In genomic region chr7:50842061-50842460, GRCh38 we compare ENCODE assay signal across 18 cellular contexts. TPM values are rescaled to one million over a fixed set of nuclear protein-coding genes. Genes with fewer than 3 reads are reported as not detected.
DNase-seq lines count a peak whose midpoint lies in the region; ATAC-seq and TF ChIP-seq lines count a peak whose summit lies in the region.
"Had no signal": no experiment of that assay in that cellular context is flagged by ENCODE, and none has a peak within 500 bp of the region (broad histone marks: within the 10 kb centered on the region; RNA-seq: fewer than 3 reads in every experiment).

No MANE protein-coding gene starts in this region.

- no peak overlapping the region for H3K4me3 ChIP-seq in SK-N-SH (ENCODE audit: low read depth in 2 of 2, low read length in 1 of 2)
- H3K4me3 ChIP-seq in right atrium auricular region, result no peak overlapping the region
- H3K4me3 ChIP-seq: BLaER1 had no signal

- TF ChIP-seq EP300 in SK-N-SH (IDR thresholded peaks at IDR 0.05; ENCODE audit: borderline replicate concordance in 1 of 2, low read depth in 1 of 2, low read length in 1 of 2), result no peak

- peak overlapping the region; percentile 29; the same call in 1 of the 2 replicates for H2AFZ ChIP-seq in SK-N-SH (ENCODE audit: low read depth)

- H4K20me1 ChIP-seq in SK-N-SH (ENCODE audit: insufficient read depth), result no peaks in the 10 kb centered on the region
- H4K20me1 ChIP-seq: BLaER1 had no signal

- no peaks in the 10 kb centered on the region for H3K36me3 Mint-ChIP-seq in activated T-helper 1 cell treated with anti-CD3 and anti-CD28 coated beads, Interleukin-12 subunit alpha, Interleukin-12 subunit beta, Interleukin-2, Interleukin-4 antibody, amounts not matched to agents 30 ng/mL and 10 ng/mL and 1 ng/mL, durations not matched to agents 14 hours and 24 hours and 36 hours (ENCODE audit: low read depth)
- H3K36me3 Mint-ChIP-seq in neural crest cell (ENCODE audit: low read depth), result no peaks in the 10 kb centered on the region
- no peaks in the 10 kb centered on the region for H3K36me3 Mint-ChIP-seq in T-helper 2 cell treated with Interferon-gamma antibody and Interleukin-4, amounts not matched to agents 5 μg/mL and 100 μg/mL, for 36 hours (ENCODE audit: low read depth)
- H3K36me3 Mint-ChIP-seq: CD4-positive, CD25-positive, alpha-beta regulatory T cell; CD8-positive, alpha-beta T cell had no signal

- CTCF ChIA-PET in SK-N-SH (lab: Yijun Ruan, JAX), result no interaction called here

- H3K9me3 Mint-ChIP-seq in activated T-helper 1 cell treated with anti-CD3 and anti-CD28 coated beads, Interleukin-12 subunit alpha, Interleukin-12 subunit beta, Interleukin-2, Interleukin-4 antibody, amounts not matched to agents 30 ng/mL and 10 ng/mL and 1 ng/mL, durations not matched to agents 14 hours and 24 hours and 36 hours, result no peaks in the 10 kb centered on the region
- peaks cover 8% of the 10 kb centered on the region for H3K9me3 Mint-ChIP-seq in neural crest cell
- H3K9me3 Mint-ChIP-seq in T-helper 2 cell treated with Interferon-gamma antibody and Interleukin-4, amounts not matched to agents 5 μg/mL and 100 μg/mL, for 36 hours, result peaks cover 7% of the 10 kb centered on the region

- peaks cover 17% of the 10 kb centered on the region for H3F3A ChIP-seq in SK-N-SH (replicated peaks; ENCODE audit: insufficient read depth)

- no peak overlapping the region for H3K9ac ChIP-seq in SK-N-SH
- H3K9ac ChIP-seq: BLaER1 had no signal

- WGBS in SK-N-SH (ENCODE audit: low lambda C conversion rate), result 22% methylated on average over 6 of the region's 6 CpGs

- intact Hi-C loops in activated T-helper 1 cell treated with anti-CD3 and anti-CD28 coated beads, Interleukin-12 subunit alpha, Interleukin-12 subunit beta, Interleukin-2, Interleukin-4 antibody, amounts not matched to agents 30 ng/mL and 10 ng/mL and 1 ng/mL, durations not matched to agents 14 hours and 24 hours and 36 hours (cut with micrococcal nuclease), result no loop called here

- H3K4me2 ChIP-seq in SK-N-SH, result no peak overlapping the region
- H3K4me2 ChIP-seq: BLaER1 had no signal

- H3K27me3 ChIP-seq in SK-N-SH (ENCODE audit: insufficient read depth) (no peaks in the 10 kb centered on the region), right atrium auricular region (no peaks in the 10 kb centered on the region)
- H3K27me3 ChIP-seq: BLaER1 had no signal

- no peak overlapping the region for H3K4me3 Mint-ChIP-seq in activated T-helper 1 cell treated with anti-CD3 and anti-CD28 coated beads, Interleukin-12 subunit alpha, Interleukin-12 subunit beta, Interleukin-2, Interleukin-4 antibody, amounts not matched to agents 30 ng/mL and 10 ng/mL and 1 ng/mL, durations not matched to agents 14 hours and 24 hours and 36 hours
- no peak overlapping the region for H3K4me3 Mint-ChIP-seq in neural crest cell
- no peak overlapping the region for H3K4me3 Mint-ChIP-seq in T-helper 2 cell treated with Interferon-gamma antibody and Interleukin-4, amounts not matched to agents 5 μg/mL and 100 μg/mL, for 36 hours
- H3K4me3 Mint-ChIP-seq: B cell; CD4-positive, CD25-positive, alpha-beta regulatory T cell; CD8-positive, alpha-beta T cell; H9 had no signal

- TF ChIP-seq CTCF in SK-N-SH (IDR thresholded peaks at IDR 0.05) (no peak), neural crest cell (conservative IDR thresholded peaks at IDR 0.05) (no peak), right atrium auricular region (IDR thresholded peaks at IDR 0.05) (no peak)

- no peak for DNase-seq in SK-N-SH
- DNase-seq in activated T-helper 1 cell treated with anti-CD3 and anti-CD28 coated beads, Interleukin-12 subunit alpha, Interleukin-12 subunit beta, Interleukin-2, Interleukin-4 antibody, amounts not matched to agents 30 ng/mL and 10 ng/mL and 1 ng/mL, durations not matched to agents 14 hours and 24 hours and 36 hours (ENCODE audit: low spot score), result no peak
- no peak for DNase-seq in neural crest cell (ENCODE audit: low read depth, low spot score)
- no peak for DNase-seq in right atrium auricular region (ENCODE audit: low spot score)
- no peak for DNase-seq in T-helper 2 cell treated with Interferon-gamma antibody and Interleukin-4, amounts not matched to agents 5 μg/mL and 100 μg/mL, for 36 hours (ENCODE audit: low spot score)
- DNase-seq: Caco-2; CD4-positive, CD25-positive, alpha-beta regulatory T cell; CD8-positive, alpha-beta T cell; DMS153; DND-41; H9 had no signal

- peaks cover 36% of the 10 kb centered on the region for H3K27me3 Mint-ChIP-seq in activated T-helper 1 cell treated with anti-CD3 and anti-CD28 coated beads, Interleukin-12 subunit alpha, Interleukin-12 subunit beta, Interleukin-2, Interleukin-4 antibody, amounts not matched to agents 30 ng/mL and 10 ng/mL and 1 ng/mL, durations not matched to agents 14 hours and 24 hours and 36 hours (ENCODE audit: insufficient read depth)
- H3K27me3 Mint-ChIP-seq in neural crest cell (ENCODE audit: low read depth), result no peaks in the 10 kb centered on the region
- H3K27me3 Mint-ChIP-seq in T-helper 2 cell treated with Interferon-gamma antibody and Interleukin-4, amounts not matched to agents 5 μg/mL and 100 μg/mL, for 36 hours (ENCODE audit: low read depth), result peaks cover 44% of the 10 kb centered on the region

- H3K27ac Mint-ChIP-seq in activated T-helper 1 cell treated with anti-CD3 and anti-CD28 coated beads, Interleukin-12 subunit alpha, Interleukin-12 subunit beta, Interleukin-2, Interleukin-4 antibody, amounts not matched to agents 30 ng/mL and 10 ng/mL and 1 ng/mL, durations not matched to agents 14 hours and 24 hours and 36 hours, result peak overlapping the region; percentile 11
- H3K27ac Mint-ChIP-seq in neural crest cell (ENCODE audit: unreplicated experiment), result peak overlapping the region; percentile 7
- H3K27ac Mint-ChIP-seq in T-helper 2 cell treated with Interferon-gamma antibody and Interleukin-4, amounts not matched to agents 5 μg/mL and 100 μg/mL, for 36 hours, result no peak overlapping the region
- H3K27ac Mint-ChIP-seq: B cell; CD4-positive, CD25-positive, alpha-beta regulatory T cell; CD8-positive, alpha-beta T cell had no signal

- H3K4me1 Mint-ChIP-seq in activated T-helper 1 cell treated with anti-CD3 and anti-CD28 coated beads, Interleukin-12 subunit alpha, Interleukin-12 subunit beta, Interleukin-2, Interleukin-4 antibody, amounts not matched to agents 30 ng/mL and 10 ng/mL and 1 ng/mL, durations not matched to agents 14 hours and 24 hours and 36 hours (ENCODE audit: low read depth), result no peaks in the 10 kb centered on the region
- peaks cover 9% of the 10 kb centered on the region for H3K4me1 Mint-ChIP-seq in neural crest cell
- H3K4me1 Mint-ChIP-seq in T-helper 2 cell treated with Interferon-gamma antibody and Interleukin-4, amounts not matched to agents 5 μg/mL and 100 μg/mL, for 36 hours (ENCODE audit: low read depth), result no peaks in the 10 kb centered on the region
- H3K4me1 Mint-ChIP-seq: B cell; CD4-positive, CD25-positive, alpha-beta regulatory T cell had no signal

- TF ChIP-seq RAD21 in SK-N-SH (IDR thresholded peaks at IDR 0.05; ENCODE audit: low read length), result no peak

- H3K9me2 ChIP-seq in SK-N-SH, result no peaks in the 10 kb centered on the region

- H3K9me3 ChIP-seq in SK-N-SH, result no peaks in the 10 kb centered on the region; the same call in 1 of the 2 replicates
- H3K9me3 ChIP-seq in right atrium auricular region, result no peaks in the 10 kb centered on the region

- no peaks in the 10 kb centered on the region for H3K79me2 ChIP-seq in SK-N-SH (ENCODE audit: insufficient read depth)

- peaks cover 0 to 18% of the 10 kb centered on the region in 2 experiments; a peak in 2 of 4 replicates for H3K4me1 ChIP-seq in SK-N-SH (ENCODE audit: control insufficient read depth in 1 of 2, insufficient read depth in 2 of 2, low read depth in 1 of 2, low read length in 1 of 2)
- H3K4me1 ChIP-seq in right atrium auricular region, result no peaks in the 10 kb centered on the region
- H3K4me1 ChIP-seq: Caco-2 had no signal

- no peak for ATAC-seq in SK-N-SH treated with all-trans-retinoic acid at 6 μM for 48 hours
- no peak for ATAC-seq in HG02798 (IDR thresholded peaks at IDR 0.05; ENCODE audit: poor library complexity, unreplicated experiment)
- ATAC-seq: CD8-positive, alpha-beta T cell; HCT116 had no signal

- POLR2A ChIA-PET in SK-N-SH (lab: Yijun Ruan, JAX), result interaction anchor here (0.6 kb wide), 1 partner anchor 83 kb away, joined by 4 read pairs; no protein-coding TSS in a partner anchor

- no peaks in the 10 kb centered on the region for H3K36me3 ChIP-seq in SK-N-SH (replicated peaks in 1 of 2; ENCODE audit: control insufficient read depth in 1 of 2, insufficient read depth in 2 of 2, low read length in 1 of 2)
- no peaks in the 10 kb centered on the region for H3K36me3 ChIP-seq in right atrium auricular region
- H3K36me3 ChIP-seq: BLaER1 had no signal

- H3K27ac ChIP-seq in SK-N-SH (ENCODE audit: low read depth in 2 of 2, low read length in 1 of 2) (no peak overlapping the region), right atrium auricular region (no peak overlapping the region)
- H3K27ac ChIP-seq: 22Rv1, BLaER1, C4-2B had no signal

TF ChIP-seq in SK-N-SH, 30 proteins besides CTCF, POLR2A, EP300 and RAD21 (continues in another document):
- no peak for TF ChIP-seq RFX5 (IDR thresholded peaks at IDR 0.05; ENCODE audit: low read length)
- TF ChIP-seq EZH2phosphoT487 (IDR thresholded peaks at IDR 0.05; ENCODE audit: borderline replicate concordance, low read depth), result no peak
- TF ChIP-seq POLR2AphosphoS5 (IDR thresholded peaks at IDR 0.05; ENCODE audit: low read depth, low read length), result no peak

TF ChIP-seq in SK-N-SH treated with all-trans-retinoic acid at 6 μM for 48 hours, 23 proteins besides CTCF, POLR2A, EP300 and RAD21 (continues in another document):
- TF ChIP-seq TOX (CRISPR knock-in tag; IDR thresholded peaks at IDR 0.05; ENCODE audit: borderline replicate concordance) (no peak), SNAI2 (CRISPR knock-in tag; IDR thresholded peaks at IDR 0.05) (no peak), OSR1 (CRISPR knock-in tag; IDR thresholded peaks at IDR 0.05) (no peak)

RNA-seq across cellular contexts. Expression of gene GRB10, which starts 59.4 kb away (rescaled TPM):
- 4.4 and 5.1 TPM in 2 replicates for polyA plus RNA-seq in SK-N-SH (2012; rRNA removed)
- 3.8 and 3.9 TPM in 2 replicates for polyA plus RNA-seq in SK-N-SH (2012; cell fraction: cytosol; rRNA removed)
- polyA plus RNA-seq in SK-N-SH (2012; cell fraction: nucleus; rRNA removed), result 15.3 and 16.8 TPM in 2 replicates
- total RNA-seq in activated T-helper 1 cell treated with anti-CD3 and anti-CD28 coated beads, Interleukin-12 subunit alpha, Interleukin-12 subunit beta, Interleukin-2, Interleukin-4 antibody, amounts not matched to agents 30 ng/mL and 10 ng/mL and 1 ng/mL, durations not matched to agents 14 hours and 24 hours and 36 hours, result 2.8 and 3.6 TPM in 2 replicates
- 86.0 and 93.0 TPM in 2 replicates for total RNA-seq in neural crest cell
- 10 to 100 TPM; 36.5 to 39.0 TPM for total RNA-seq in right atrium auricular region
- total RNA-seq: B cell had no signal
